In genomic region chr20:11204926-11205768, GRCh38 we compare ENCODE assay signal across 8 cellular contexts.
A peak's percentile ranks its signal among the peaks of the same experiment; 100 is the strongest.
DNase-seq lines count a peak whose midpoint lies in the region; ATAC-seq, FAIRE-seq and TF ChIP-seq lines count a peak whose summit lies in the region.

No MANE protein-coding gene starts in this region.

- no peak overlapping the region for H3K27ac ChIP-seq in SU-DHL-6 (ENCODE audit: low read depth, low read length)
- H3K27ac ChIP-seq in fibroblast of lung (ENCODE audit: insufficient read depth, low read length): no peak overlapping the region
- H3K27ac ChIP-seq in neutrophil: no peak overlapping the region

- no peaks in the 10 kb centered on the region for H3K27me3 ChIP-seq in SU-DHL-6 (ENCODE audit: low read length)
- H3K27me3 ChIP-seq in fibroblast of lung (ENCODE audit: control insufficient read depth, insufficient read depth, low read length): no peaks in the 10 kb centered on the region
- H3K27me3 ChIP-seq in neutrophil: no peaks in the 10 kb centered on the region

- no peaks in the 10 kb centered on the region for H3K9me3 ChIP-seq in SU-DHL-6 (ENCODE audit: insufficient read depth, low read length)
- H3K9me3 ChIP-seq in fibroblast of lung (ENCODE audit: control insufficient read depth, insufficient read depth, low read depth, low read length): no peaks in the 10 kb centered on the region
- no peaks in the 10 kb centered on the region for H3K9me3 ChIP-seq in neutrophil

- H4K20me1 ChIP-seq in SU-DHL-6 (ENCODE audit: low read depth, low read length): no peaks in the 10 kb centered on the region
- no peaks in the 10 kb centered on the region for H4K20me1 ChIP-seq in fibroblast of lung (ENCODE audit: control insufficient read depth, extremely low read depth, insufficient read depth, low read length)

- no peaks in the 10 kb centered on the region for H3K36me3 ChIP-seq in SU-DHL-6 (ENCODE audit: low read length)
- no peaks in the 10 kb centered on the region for H3K36me3 ChIP-seq in fibroblast of lung (ENCODE audit: control insufficient read depth, insufficient read depth, low read length)
- no peaks in the 10 kb centered on the region for H3K36me3 ChIP-seq in neutrophil

- H3F3A ChIP-seq in SU-DHL-6 (ENCODE audit: insufficient read depth): no peaks in the 10 kb centered on the region

- FAIRE-seq in GM12891 (lab: Jason Lieb, UNC): peak; percentile 82

- DNase-seq in AG09319 (ENCODE audit: extremely low read depth, low read depth) (no peak), GM12891 (ENCODE audit: insufficient read length, low spot score) (no peak), NCI-H1092 (lab: John Stamatoyannopoulos, UW) (peak; percentile 47), fibroblast of lung (ENCODE audit: low read depth in 2 of 2) (peak; percentile 48 to 82)

- H3K9me2 ChIP-seq in SU-DHL-6 (replicated peaks; ENCODE audit: insufficient read depth, low read length): no peaks in the 10 kb centered on the region

- no peak overlapping the region for H3K4me2 ChIP-seq in SU-DHL-6 (ENCODE audit: low read depth, low read length, poor library complexity, severe bottlenecking)
- H3K4me2 ChIP-seq in fibroblast of lung (ENCODE audit: extremely low read depth, insufficient read depth, low read length): no peak overlapping the region

- H2AFZ ChIP-seq in SU-DHL-6 (ENCODE audit: low read depth, low read length, severe bottlenecking): no peak overlapping the region
- no peak overlapping the region for H2AFZ ChIP-seq in fibroblast of lung (ENCODE audit: low read length)

- TF ChIP-seq CTCF in AG09319 (IDR thresholded peaks at IDR 0.05; ENCODE audit: low read depth, low read length) (peak; percentile 87), SU-DHL-6 (IDR thresholded peaks at IDR 0.05; ENCODE audit: insufficient read depth, low read length, poor library complexity, severe bottlenecking) (peak; percentile 44), fibroblast of lung (conservative IDR thresholded peaks at IDR 0.05 in 1 of 2, IDR thresholded peaks at IDR 0.05 in 1 of 2; ENCODE audit: low read depth in 1 of 2, low read length in 2 of 2) (peak; percentile 93), neutrophil (IDR thresholded peaks at IDR 0.05) (peak; percentile 21)

- H3K4me3 ChIP-seq in SU-DHL-6 (ENCODE audit: insufficient read depth, low read length, poor library complexity, severe bottlenecking): no peak overlapping the region
- no peak overlapping the region for H3K4me3 ChIP-seq in fibroblast of lung (replicated peaks in 1 of 4; ENCODE audit: control extremely low read depth in 1 of 4, insufficient read depth in 1 of 4, low read depth in 3 of 4, low read length in 4 of 4)
- no peak overlapping the region for H3K4me3 ChIP-seq in neutrophil (ENCODE audit: low read depth in 1 of 2, low read length in 1 of 2)

- TF ChIP-seq POLR2A in GM12891 (IDR thresholded peaks at IDR 0.05; ENCODE audit: low read depth, low read length): no peak

- H3K4me1 ChIP-seq in fibroblast of lung (ENCODE audit: control insufficient read depth, extremely low read depth, insufficient read depth, low read length) (no peaks in the 10 kb centered on the region), neutrophil (ENCODE audit: control insufficient read depth in 1 of 2, insufficient read depth in 1 of 2, low read depth in 1 of 2, low read length in 1 of 2) (no peaks in the 10 kb centered on the region)

- no peaks in the 10 kb centered on the region for H3K79me2 ChIP-seq in SU-DHL-6 (ENCODE audit: insufficient read depth, low read length)
- no peaks in the 10 kb centered on the region for H3K79me2 ChIP-seq in fibroblast of lung (ENCODE audit: control insufficient read depth, insufficient read depth, low read length)

- ATAC-seq in HG02759 (IDR thresholded peaks at IDR 0.05; ENCODE audit: unreplicated experiment) (peak; percentile 96), GM21528 (IDR thresholded peaks at IDR 0.05; ENCODE audit: low FRiP score, unreplicated experiment) (no peak)

- H3K9ac ChIP-seq in SU-DHL-6 (ENCODE audit: low read length) (no peak overlapping the region), fibroblast of lung (ENCODE audit: insufficient read depth, low read length) (no peak overlapping the region)

TF ChIP-seq in GM12891, 5 proteins besides CTCF, POLR2A, EP300 and RAD21:
- TF ChIP-seq PAX5 (IDR thresholded peaks at IDR 0.05; ENCODE audit: insufficient read depth, low read length, severe bottlenecking) (no peak), TAF1 (IDR thresholded peaks at IDR 0.05; ENCODE audit: low read depth, low read length) (no peak), POLR2AphosphoS5 (IDR thresholded peaks at IDR 0.05; ENCODE audit: low read depth, low read length) (no peak), POU2F2 (IDR thresholded peaks at IDR 0.05; ENCODE audit: low read depth, low read length) (no peak), SPI1 (IDR thresholded peaks at IDR 0.05; ENCODE audit: low read depth, low read length) (0 out of 2 replicates have a peak, but pooled peaks have one; percentile 12)

Comparison
In these comparisons a context has a peak if more than half of its experiments do, and no peak if none do; other contexts are left out.
1. DNase-seq: peak in NCI-H1092 (single experiment) and fibroblast of lung (2 of 2); none in AG09319 (single experiment) and GM12891 (single experiment).
2. CTCF ChIP-seq: peak in every context shown above with its lines; median percentile 93 in fibroblast of lung; 87 in AG09319; 44 in SU-DHL-6; 21 in neutrophil.